8 cellular contexts compared by ENCODE assay signal in genomic region chr2:37654932-37655331, GRCh38. TPM values are rescaled to one million over a fixed set of nuclear protein-coding genes. Genes with fewer than 3 reads are reported as not detected.
A peak's percentile ranks its signal among the peaks of the same experiment; 100 is the strongest.
DNase-seq lines count a peak whose midpoint lies in the region; ATAC-seq lines count a peak whose summit lies in the region.

No MANE protein-coding gene starts in this region.

- peak overlapping the region; percentile 86 for H3K4me3 Mint-ChIP-seq in T-helper 17 cell
- peak overlapping the region; percentile 56 to 77 (median 67) for H3K4me3 Mint-ChIP-seq in immature natural killer cell

- no peaks in the 10 kb centered on the region for H3K9me3 ChIP-seq in T-helper 17 cell (ENCODE audit: control insufficient read depth, low read length, poor library complexity, severe bottlenecking)

- no peak for DNase-seq in activated CD4-positive, CD25-positive, alpha-beta regulatory T cell (lab: John Stamatoyannopoulos, UW)
- DNase-seq in T-helper 17 cell (no peak), immature natural killer cell (no peak), Ammon's horn (ENCODE audit: low spot score) (no peak), ecto neural progenitor cell (ENCODE audit: low spot score) (no peak), retina (no peak)

- H3K36me3 Mint-ChIP-seq in T-helper 17 cell (ENCODE audit: low read depth): peaks cover 8% of the 10 kb centered on the region
- H3K36me3 Mint-ChIP-seq in immature natural killer cell: peaks cover 4 to 20% (median 10%) of the 10 kb centered on the region in 3 donors

- H3K9me3 Mint-ChIP-seq in immature natural killer cell: no peaks in the 10 kb centered on the region

- peaks cover 85% of the 10 kb centered on the region for H3K4me1 Mint-ChIP-seq in T-helper 17 cell
- H3K4me1 Mint-ChIP-seq in immature natural killer cell: peaks cover 97 to 99% of the 10 kb centered on the region in 2 donors

- peak overlapping the region; percentile 93 for H3K27ac Mint-ChIP-seq in T-helper 17 cell
- H3K27ac Mint-ChIP-seq in immature natural killer cell: peak overlapping the region; percentile 82 to 91 (median 89)

- no peaks in the 10 kb centered on the region for H3K27me3 Mint-ChIP-seq in T-helper 17 cell
- peaks cover 0 to 5% (median 0%) of the 10 kb centered on the region in 3 donors for H3K27me3 Mint-ChIP-seq in immature natural killer cell (ENCODE audit: low read depth in 3 of 3)

- peak; percentile 75 to 88 for ATAC-seq in activated CD4-positive, CD25-positive, alpha-beta regulatory T cell treated with anti-CD3 and anti-CD28 coated beads, Interleukin-2, amount 50 U/mL, for 24 hours
- ATAC-seq in HG02938 (IDR thresholded peaks at IDR 0.05; ENCODE audit: unreplicated experiment): peak; percentile 81
- peak; percentile 57 for ATAC-seq in T-helper 17 cell

RNA-seq across cellular contexts. Expression of gene CDC42EP3, which starts 16.5 kb away (rescaled TPM):
- 10 to 100 TPM; 45.1 to 48.9 TPM for total RNA-seq in T-helper 17 cell
- 100 to 1,000 TPM in 1 of 3 donors, 10 to 100 TPM in 2; 80.7 to 170 (median 81.3) TPM for polyA plus RNA-seq in immature natural killer cell
